7 cellular contexts compared by ENCODE assay signal in genomic region chr17:65137076-65137935, GRCh38.
DNase-seq lines count a peak whose midpoint lies in the region; ATAC-seq and TF ChIP-seq lines count a peak whose summit lies in the region.

TSS of gene RGS9 (plus strand) at chr17:65137370. CDS start at chr17:65137541, 171 bp downstream.

- ATAC-seq in GM18505 (IDR thresholded peaks at IDR 0.05; ENCODE audit: unreplicated experiment), result peak; percentile 87
- peak; percentile 86 for ATAC-seq in HG02884 (IDR thresholded peaks at IDR 0.05; ENCODE audit: unreplicated experiment)

- H3K36me3 ChIP-seq in brain microvascular endothelial cell (replicated peaks), result no peaks in the 10 kb centered on the region
- H3K36me3 ChIP-seq in iPS-20b (ENCODE audit: insufficient read depth, low read depth, low read length), result no peaks in the 10 kb centered on the region

- in situ Hi-C loops in brain microvascular endothelial cell (cut with HindIII; ENCODE audit: low pct_ligation_motif_present, low sequenced_read_pairs), result no loop called here

- H3K27ac ChIP-seq in brain microvascular endothelial cell (no peak within 1 kb of the TSS), iPS-20b (ENCODE audit: low read length) (no peak within 1 kb of the TSS), skin epidermis (no peak within 1 kb of the TSS)

- H3K4me3 ChIP-seq in brain microvascular endothelial cell (ENCODE audit: low read depth, low read length) (peak within 1 kb of the TSS; percentile 37), iPS-20b (ENCODE audit: low read length) (peak within 1 kb of the TSS; percentile 65), skin epidermis (peak within 1 kb of the TSS; percentile 11 to 34 (median 19))

- H3K9me3 ChIP-seq in iPS-20b (ENCODE audit: insufficient read depth, low read depth, low read length), result no peaks in the 10 kb centered on the region

- DNase-seq in NCI-H146 treated with DMSO at 0.1 percent for 48 hours (lab: John Stamatoyannopoulos, UW; ENCODE audit: unreplicated experiment), result peak; percentile 80
- peak; percentile 82 for DNase-seq in UCSD-AML1 (lab: John Stamatoyannopoulos, UW; ENCODE audit: unreplicated experiment)
- peak; percentile 34 for DNase-seq in brain microvascular endothelial cell

- H3K9ac ChIP-seq in iPS-20b (ENCODE audit: low read depth, low read length), result peak within 1 kb of the TSS; percentile 60; the same call in 1 of the 2 replicates

- no peak for TF ChIP-seq POLR2A in GM18505 (IDR thresholded peaks at IDR 0.05; ENCODE audit: borderline replicate concordance, extremely low read depth, insufficient read depth, insufficient read length)

- TF ChIP-seq CTCF in brain microvascular endothelial cell (IDR thresholded peaks at IDR 0.05; ENCODE audit: low read depth, low read length, missing control alignments), result peak; percentile 63

- H3K27me3 ChIP-seq in brain microvascular endothelial cell (replicated peaks) (peaks cover 10% of the 10 kb centered on the region), iPS-20b (ENCODE audit: insufficient read depth, low read length) (peaks cover 31% of the 10 kb centered on the region)

- no peaks in the 10 kb centered on the region; the same call in 1 of the 2 replicates for H3K4me1 ChIP-seq in iPS-20b (ENCODE audit: insufficient read depth, low read length)
